Comparison of ENCODE assay signal across 17 cellular contexts in genomic region chrX:123487226-123487625, GRCh38.
A peak's percentile ranks its signal among the peaks of the same experiment; 100 is the strongest.
DNase-seq lines count a peak whose midpoint lies in the region; ATAC-seq and TF ChIP-seq lines count a peak whose summit lies in the region.
"Had no signal": no experiment of that assay in that cellular context is flagged by ENCODE, and none has a peak within 500 bp of the region (broad histone marks: within the 10 kb centered on the region; RNA-seq: fewer than 3 reads in every experiment).

No MANE protein-coding gene starts in this region.

- no peak overlapping the region for H3K27ac ChIP-seq in psoas muscle
- H3K27ac ChIP-seq: HL-60, KMS-11 had no signal

- H3K4me1 ChIP-seq in psoas muscle, result no peaks in the 10 kb centered on the region
- H3K4me1 ChIP-seq: BE2C, Caco-2 had no signal

- intact Hi-C loops in psoas muscle (cut with DNase I), result no loop called here

- H3K9me3 ChIP-seq in psoas muscle, result no peaks in the 10 kb centered on the region
- H3K9me3 ChIP-seq: BE2C, Caco-2 had no signal

- H3K9me3 Mint-ChIP-seq in HFFc6, result no peaks in the 10 kb centered on the region
- H3K9me3 Mint-ChIP-seq: GM23338 had no signal

- H3K36me3 ChIP-seq in psoas muscle (ENCODE audit: insufficient read depth in 1 of 2, low read depth in 1 of 2), result no peaks in the 10 kb centered on the region
- H3K36me3 ChIP-seq: BE2C had no signal

- H3K4me3 ChIP-seq in fibroblast of the aortic adventitia (ENCODE audit: low read depth, low read length) (no peak overlapping the region), psoas muscle (no peak overlapping the region)
- H3K4me3 ChIP-seq: GM12878, GM23338 had no signal

- H3K27ac Mint-ChIP-seq in HFFc6, result peak overlapping the region; percentile 73
- H3K27ac Mint-ChIP-seq: CD4-positive, CD25-positive, alpha-beta regulatory T cell; GM23338 had no signal

- peak overlapping the region; percentile 55 for H3K4me3 Mint-ChIP-seq in HFFc6
- H3K4me3 Mint-ChIP-seq: CD4-positive, CD25-positive, alpha-beta regulatory T cell; GM23338 had no signal

- DNase-seq in EH (ENCODE audit: low read depth) (peak; percentile 73), HFFc6 (peak; percentile 39), fibroblast of the aortic adventitia (ENCODE audit: low read depth) (peak; percentile 10), psoas muscle (no peak)
- no peak for DNase-seq in activated CD8-positive, alpha-beta memory T cell treated with anti-CD3 and anti-CD28 coated beads for 24 hours
- DNase-seq: ACHN; BE2C; C1 segment of cervical spinal cord; Caco-2; CD4-positive, CD25-positive, alpha-beta regulatory T cell; GF-D8; HCEC 1CT had no signal

- ATAC-seq in psoas muscle (no peak), GM19467 (IDR thresholded peaks at IDR 0.05; ENCODE audit: unreplicated experiment) (no peak)
- ATAC-seq: GM12878, GM23338 had no signal

- H3K27me3 Mint-ChIP-seq in HFFc6 (ENCODE audit: insufficient read depth), result no peaks in the 10 kb centered on the region; the same call in 1 of the 2 replicates
- H3K27me3 Mint-ChIP-seq: CD4-positive, CD25-positive, alpha-beta regulatory T cell had no signal

- WGBS in psoas muscle, 3 donors, result 73 to 95% (median 76%) methylated on average over 1 of the region's 1 CpG

- no peaks in the 10 kb centered on the region for H3K27me3 ChIP-seq in psoas muscle (ENCODE audit: insufficient read depth in 3 of 3, low read length in 2 of 3)
- H3K27me3 ChIP-seq: BE2C had no signal

- H3K36me3 Mint-ChIP-seq in HFFc6 (ENCODE audit: low read depth), result no peaks in the 10 kb centered on the region
- H3K36me3 Mint-ChIP-seq: CD4-positive, CD25-positive, alpha-beta regulatory T cell had no signal

- peaks cover 72% of the 10 kb centered on the region for H3K4me1 Mint-ChIP-seq in HFFc6 (ENCODE audit: low read depth)
- H3K4me1 Mint-ChIP-seq: CD4-positive, CD25-positive, alpha-beta regulatory T cell had no signal

- no peak for TF ChIP-seq CTCF in HFFc6 (IDR thresholded peaks at IDR 0.05)
- TF ChIP-seq CTCF in fibroblast of the aortic adventitia (IDR thresholded peaks at IDR 0.05; ENCODE audit: insufficient read depth, low read length), result no peak
- no peak for TF ChIP-seq CTCF in psoas muscle (IDR thresholded peaks at IDR 0.05)

Comparison
In these comparisons a context has a peak if more than half of its experiments do, and no peak if none do; other contexts are left out.
1. DNase-seq: peak in EH (single experiment), HFFc6 (single experiment) and fibroblast of the aortic adventitia (single experiment); none in psoas muscle (0 of 2) and activated CD8-positive, alpha-beta memory T cell treated with anti-CD3 and anti-CD28 coated beads for 24 hours (single experiment).